In the genomic region with DNA sequence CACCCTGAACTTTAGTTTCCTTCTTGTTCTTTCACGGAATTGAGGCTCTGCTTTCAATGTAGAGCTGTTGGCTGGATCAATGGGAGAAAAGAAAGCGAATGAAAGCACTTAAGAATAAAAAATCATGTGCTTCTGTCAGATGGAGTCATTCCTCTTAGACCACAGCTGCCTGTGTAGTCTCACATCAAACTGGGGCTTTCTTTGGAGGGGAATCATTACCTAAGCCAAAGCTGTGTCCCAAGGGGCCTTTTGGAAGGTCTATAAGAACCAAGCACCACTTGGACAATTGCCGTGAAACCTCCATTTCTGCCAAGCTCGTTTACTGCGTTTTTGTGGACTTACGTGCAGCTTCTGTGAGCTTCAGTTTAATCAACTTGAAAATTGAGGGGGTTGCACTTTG, we compare ENCODE assay signal across 23 cellular contexts. TPM values are rescaled to one million over a fixed set of nuclear protein-coding genes. Genes with fewer than 3 reads are reported as not detected.
DNase-seq lines count a peak whose midpoint lies in the region; ATAC-seq and TF ChIP-seq lines count a peak whose summit lies in the region.
"Had no signal": no experiment of that assay in that cellular context is flagged by ENCODE, and none has a peak within 500 bp of the region (broad histone marks: within the 10 kb centered on the region; RNA-seq: fewer than 3 reads in every experiment).

No MANE protein-coding gene starts in this region.

- H3K9me3 Mint-ChIP-seq in glutamatergic neuron (ENCODE audit: unreplicated experiment) = peaks cover 2% of the 10 kb centered on the region
- H3K9me3 Mint-ChIP-seq: activated CD4-positive, alpha-beta T cell treated with anti-CD3 and anti-CD28 coated beads, Interleukin-2, amount 10 ng/mL, durations not matched to agents 7 days and 5 days; activated naive CD8-positive, alpha-beta T cell treated with anti-CD3 and anti-CD28 coated beads, Interleukin-2, amount 50 U/mL, for 24 hours; activated T-helper 2 cell treated with anti-CD3 and anti-CD28 coated beads, Interferon-gamma antibody, Interleukin-2, Interleukin-4, amounts not matched to agents 10 μg/mL and 5 μg/mL and 100 μg/mL, durations not matched to agents 14 hours and 24 hours and 36 hours; stimulated activated effector memory CD8-positive, alpha-beta T cell treated with anti-CD3 and anti-CD28 coated beads, Interleukin-12 subunit alpha, Interleukin-12 subunit beta, amount 100 ng/mL, for 72 hours; T-cell had no signal

- H3K36me3 Mint-ChIP-seq in glutamatergic neuron (ENCODE audit: unreplicated experiment) = peaks cover 4% of the 10 kb centered on the region
- H3K36me3 Mint-ChIP-seq: stimulated activated effector memory CD8-positive, alpha-beta T cell treated with anti-CD3 and anti-CD28 coated beads, Interleukin-12 subunit alpha, Interleukin-12 subunit beta, amount 100 ng/mL, for 72 hours; T-cell had no signal

- in situ Hi-C loops in SK-MEL-5 (cut with HindIII; ENCODE audit: low pct_unique_long_range_greater_than_20kb, low sequenced_read_pairs) = no loop called here
- in situ Hi-C loops in GM13976 (cut with MboI; ENCODE audit: low sequenced_read_pairs, unreplicated experiment) = no loop called here

- H3K27ac ChIP-seq in temporal lobe (ENCODE audit: low read depth, low read length) = peak overlapping the region; percentile 17
- H3K27ac ChIP-seq: breast epithelium, foreskin keratinocyte, right atrium auricular region, thoracic aorta had no signal

- no peak for ATAC-seq in HG02623 (IDR thresholded peaks at IDR 0.05; ENCODE audit: unreplicated experiment)
- ATAC-seq: activated naive CD8-positive, alpha-beta T cell treated with anti-CD3 and anti-CD28 coated beads, Interleukin-2, amount 50 U/mL, for 24 hours; foreskin keratinocyte; stimulated activated effector memory CD8-positive, alpha-beta T cell treated with anti-CD3 and anti-CD28 coated beads, Interleukin-12 subunit alpha, Interleukin-12 subunit beta, amount 100 ng/mL, for 72 hours; T-cell had no signal

- peaks cover 33% of the 10 kb centered on the region for H3K4me1 Mint-ChIP-seq in glutamatergic neuron (ENCODE audit: low read depth, unreplicated experiment)
- H3K4me1 Mint-ChIP-seq: activated CD4-positive, alpha-beta T cell treated with anti-CD3 and anti-CD28 coated beads, Interleukin-2, amount 10 ng/mL, durations not matched to agents 7 days and 5 days; activated naive CD8-positive, alpha-beta T cell treated with anti-CD3 and anti-CD28 coated beads, Interleukin-2, amount 50 U/mL, for 24 hours; stimulated activated effector memory CD8-positive, alpha-beta T cell treated with anti-CD3 and anti-CD28 coated beads, Interleukin-12 subunit alpha, Interleukin-12 subunit beta, amount 100 ng/mL, for 72 hours; T-cell had no signal

- peak; percentile 92 for DNase-seq in NCI-H1092 treated with DMSO at 0.1 percent for 48 hours (lab: John Stamatoyannopoulos, UW)
- peak; percentile 84 for DNase-seq in SK-MEL-5 (ENCODE audit: low read depth, low spot score)
- no peak for DNase-seq in glutamatergic neuron
- DNase-seq in GM13976 (ENCODE audit: low spot score) = no peak
- DNase-seq in NCI-H146 treated with DMSO at 0.1 percent for 48 hours (lab: John Stamatoyannopoulos, UW; ENCODE audit: unreplicated experiment) = no peak
- DNase-seq: activated CD4-positive, alpha-beta T cell treated with anti-CD3 and anti-CD28 coated beads, Interleukin-2, amount 10 ng/mL, durations not matched to agents 7 days and 5 days; activated naive CD8-positive, alpha-beta T cell treated with anti-CD3 and anti-CD28 coated beads, Interleukin-2, amount 50 U/mL, for 24 hours; Calu3; foreskin keratinocyte; Karpas-422; mucosa of descending colon; NCI-H510A treated with DMSO at 0.1 percent for 48 hours; Right ventricle myocardium superior; T-cell had no signal

- H3K4me3 Mint-ChIP-seq in glutamatergic neuron (ENCODE audit: unreplicated experiment) = peak overlapping the region; percentile 47
- H3K4me3 Mint-ChIP-seq: activated CD4-positive, alpha-beta T cell treated with anti-CD3 and anti-CD28 coated beads, Interleukin-2, amount 10 ng/mL, durations not matched to agents 7 days and 5 days; activated naive CD8-positive, alpha-beta T cell treated with anti-CD3 and anti-CD28 coated beads, Interleukin-2, amount 50 U/mL, for 24 hours; stimulated activated effector memory CD8-positive, alpha-beta T cell treated with anti-CD3 and anti-CD28 coated beads, Interleukin-12 subunit alpha, Interleukin-12 subunit beta, amount 100 ng/mL, for 72 hours; T-cell had no signal

- H3K27me3 Mint-ChIP-seq in glutamatergic neuron (ENCODE audit: unreplicated experiment) = peaks cover 5% of the 10 kb centered on the region
- H3K27me3 Mint-ChIP-seq: activated naive CD8-positive, alpha-beta T cell treated with anti-CD3 and anti-CD28 coated beads, Interleukin-2, amount 50 U/mL, for 24 hours had no signal

- TF ChIP-seq CTCF in glutamatergic neuron (IDR thresholded peaks at IDR 0.05; ENCODE audit: partially characterized antibody, unreplicated experiment) = no peak
- no peak for TF ChIP-seq CTCF in GM13976 (IDR thresholded peaks at IDR 0.05; ENCODE audit: borderline replicate concordance, control extremely low read depth, extremely low read depth, insufficient read depth, missing control alignments)

- H3K27ac Mint-ChIP-seq in glutamatergic neuron (ENCODE audit: unreplicated experiment) = peak overlapping the region; percentile 40
- H3K27ac Mint-ChIP-seq: activated CD4-positive, alpha-beta T cell treated with anti-CD3 and anti-CD28 coated beads, Interleukin-2, amount 10 ng/mL, durations not matched to agents 7 days and 5 days; activated naive CD8-positive, alpha-beta T cell treated with anti-CD3 and anti-CD28 coated beads, Interleukin-2, amount 50 U/mL, for 24 hours; activated T-helper 2 cell treated with anti-CD3 and anti-CD28 coated beads, Interferon-gamma antibody, Interleukin-2, Interleukin-4, amounts not matched to agents 10 μg/mL and 5 μg/mL and 100 μg/mL, durations not matched to agents 14 hours and 24 hours and 36 hours; stimulated activated effector memory CD8-positive, alpha-beta T cell treated with anti-CD3 and anti-CD28 coated beads, Interleukin-12 subunit alpha, Interleukin-12 subunit beta, amount 100 ng/mL, for 72 hours; T-cell had no signal

RNA-seq across cellular contexts. Expression of a gene that starts 44.2 kb away (rescaled TPM):
- total RNA-seq in SK-MEL-5 (2014; rRNA removed; shearing (Covaris generic)) = not detected in 2 replicates
- not detected in 2 replicates for polyA plus RNA-seq in SK-MEL-5 (2015; cell fraction: cytosol; rRNA removed)
- not detected in 2 replicates for polyA plus RNA-seq in SK-MEL-5 (2015; cell fraction: nucleus; rRNA removed)
- total RNA-seq in glutamatergic neuron (ENCODE audit: unreplicated experiment) = not detected
- total RNA-seq in temporal lobe = not detected
- total RNA-seq: activated CD4-positive, alpha-beta T cell treated with anti-CD3 and anti-CD28 coated beads, Interleukin-2, amount 10 ng/mL, durations not matched to agents 7 days and 5 days; activated T-helper 2 cell treated with anti-CD3 and anti-CD28 coated beads, Interferon-gamma antibody, Interleukin-2, Interleukin-4, amounts not matched to agents 10 μg/mL and 5 μg/mL and 100 μg/mL, durations not matched to agents 14 hours and 24 hours and 36 hours; breast epithelium; Calu3; endothelial cell of umbilical vein; foreskin keratinocyte; HT1080; mucosa of descending colon; right atrium auricular region; Right ventricle myocardium superior; T-cell; thoracic aorta had no signal
- polyA plus RNA-seq: endothelial cell of umbilical vein, foreskin keratinocyte had no signal

Comparison
In these comparisons a context has a peak if more than half of its experiments do, and no peak if none do; other contexts are left out.
1. DNase-seq: peak in NCI-H1092 treated with DMSO at 0.1 percent for 48 hours (single experiment) and SK-MEL-5 (single experiment); none in glutamatergic neuron (single experiment), GM13976 (single experiment) and NCI-H146 treated with DMSO at 0.1 percent for 48 hours (single experiment).